8 cellular contexts compared by ENCODE assay signal in genomic region chr10:77531441-77532001, GRCh38.
A peak's percentile ranks its signal among the peaks of the same experiment; 100 is the strongest.
DNase-seq lines count a peak whose midpoint lies in the region; ATAC-seq and TF ChIP-seq lines count a peak whose summit lies in the region.

No MANE protein-coding gene starts in this region.

- CTCF ChIA-PET in PC-3 (lab: Charles Lee), result interaction anchor here (0.5 to 1.8 kb wide), 6 partner anchors 27 to 139 kb away, joined by 3 to 11 read pairs (median 3); partner anchors contain the start of gene KCNMA1

- H3K4me1 ChIP-seq in PC-3 (ENCODE audit: insufficient read depth, low read length), result peaks cover 61% of the 10 kb centered on the region

- DNase-seq in GM04504 (ENCODE audit: low read depth) (peak; percentile 57), PC-3 (peak; percentile 99), fibroblast of pulmonary artery (ENCODE audit: low read depth) (peak; percentile 68), pulmonary artery endothelial cell (ENCODE audit: low read depth, low spot score) (peak; percentile 37)
- no peak for DNase-seq in activated naive CD4-positive, alpha-beta T cell treated with Interleukin-2 at 50 U/mL for 16 hours
- DNase-seq in effector memory CD8-positive, alpha-beta T cell, result no peak
- DNase-seq in stimulated activated CD4-positive, alpha-beta T cell treated with anti-CD3 and anti-CD28 coated beads, Interleukin-2, amount 100 ng/mL, for 48 hours, result no peak

- H3K36me3 ChIP-seq in PC-3 (ENCODE audit: low read depth, low read length), result no peaks in the 10 kb centered on the region

- peaks cover 4% of the 10 kb centered on the region for H3F3A ChIP-seq in PC-3 (ENCODE audit: low read length, unreplicated experiment)

- H3K9me3 Mint-ChIP-seq in effector memory CD8-positive, alpha-beta T cell, result no peaks in the 10 kb centered on the region

- no peaks in the 10 kb centered on the region for H3K9me2 ChIP-seq in PC-3 (replicated peaks; ENCODE audit: low read length)

- TF ChIP-seq CTCF in PC-3 (conservative IDR thresholded peaks at IDR 0.05; ENCODE audit: low read depth, low read length) (no peak), fibroblast of pulmonary artery (IDR thresholded peaks at IDR 0.05; ENCODE audit: low read length, missing control alignments) (no peak)

- no peak overlapping the region for H3K4me3 Mint-ChIP-seq in effector memory CD8-positive, alpha-beta T cell

- POLR2A ChIA-PET in PC-3 (lab: Charles Lee; ENCODE audit: unreplicated experiment), result interaction anchor here (0.5 to 1.0 kb wide), 6 partner anchors 16 to 148 kb away, joined by 3 to 13 read pairs (median 4); no protein-coding TSS in a partner anchor

- intact Hi-C loops in PC-3 (cut with micrococcal nuclease), result loop anchor here (2.0 kb wide), 2 partner anchors 17 to 27 kb away; no protein-coding TSS in a partner anchor

- no peak overlapping the region for H3K27ac Mint-ChIP-seq in effector memory CD8-positive, alpha-beta T cell

- peaks cover 27 to 28% of the 10 kb centered on the region in 2 donors for H3K27me3 Mint-ChIP-seq in effector memory CD8-positive, alpha-beta T cell

- H3K36me3 Mint-ChIP-seq in effector memory CD8-positive, alpha-beta T cell (ENCODE audit: insufficient read depth), result no peaks in the 10 kb centered on the region

- no peaks in the 10 kb centered on the region for H4K20me1 ChIP-seq in PC-3 (ENCODE audit: low read length)

- ATAC-seq in PC-3 (peak; percentile 95), HG02678 (IDR thresholded peaks at IDR 0.05; ENCODE audit: unreplicated experiment) (no peak)
- ATAC-seq in effector memory CD8-positive, alpha-beta T cell (replicated peaks), result no peak

- peak overlapping the region; percentile 51 for H3K9ac ChIP-seq in PC-3 (ENCODE audit: low read length)

- H3K79me2 ChIP-seq in PC-3 (ENCODE audit: low read length), result peaks cover 71% of the 10 kb centered on the region

- no peaks in the 10 kb centered on the region for H3K4me1 Mint-ChIP-seq in effector memory CD8-positive, alpha-beta T cell (ENCODE audit: low read depth in 2 of 2)

- H3K9me3 ChIP-seq in PC-3 (ENCODE audit: low read length), result no peaks in the 10 kb centered on the region

- H3K27ac ChIP-seq in PC-3 (ENCODE audit: low read length), result peak overlapping the region; percentile 77

- H2AFZ ChIP-seq in PC-3 (ENCODE audit: low read length), result peak overlapping the region; percentile 66

- no TSS peak for BruUV-seq in PC-3 (replicated peaks; lab: Mats Ljungman, UMichigan)

- H3K4me2 ChIP-seq in PC-3 (ENCODE audit: low read length), result peak overlapping the region; percentile 66

- peak overlapping the region; percentile 36; the same call in 1 of the 2 replicates for H3K4me3 ChIP-seq in PC-3 (ENCODE audit: low read length)
- no peak overlapping the region for H3K4me3 ChIP-seq in fibroblast of pulmonary artery (replicated peaks; ENCODE audit: low read depth, low read length)

- H3K27me3 ChIP-seq in PC-3 (ENCODE audit: low read length), result no peaks in the 10 kb centered on the region

Comparison
In these comparisons a context has a peak if more than half of its experiments do, and no peak if none do; other contexts are left out.
1. DNase-seq: peak in GM04504 (single experiment), PC-3 (single experiment), fibroblast of pulmonary artery (single experiment) and pulmonary artery endothelial cell (single experiment); none in activated naive CD4-positive, alpha-beta T cell treated with Interleukin-2 at 50 U/mL for 16 hours (single experiment), effector memory CD8-positive, alpha-beta T cell (0 of 3) and stimulated activated CD4-positive, alpha-beta T cell treated with anti-CD3 and anti-CD28 coated beads, Interleukin-2, amount 100 ng/mL, for 48 hours (0 of 2).